9 cellular contexts compared by ENCODE assay signal in genomic region chr10:95133016-95133752, GRCh38.
A peak's percentile ranks its signal among the peaks of the same experiment; 100 is the strongest.
DNase-seq lines count a peak whose midpoint lies in the region; ATAC-seq and TF ChIP-seq lines count a peak whose summit lies in the region.
"Had no signal": no experiment of that assay in that cellular context is flagged by ENCODE, and none has a peak within 500 bp of the region (broad histone marks: within the 10 kb centered on the region; RNA-seq: fewer than 3 reads in every experiment).

No MANE protein-coding gene starts in this region.

- H3K9ac ChIP-seq in endodermal cell (ENCODE audit: extremely low read depth, low read length, poor library complexity, severe bottlenecking): no peak overlapping the region

- H3K9me3 ChIP-seq in CD4-positive, alpha-beta memory T cell (ENCODE audit: control insufficient read depth in 1 of 2, low read length in 2 of 2): no peaks in the 10 kb centered on the region
- H3K9me3 ChIP-seq in endodermal cell (ENCODE audit: control insufficient read depth, low read length): peaks cover 38% of the 10 kb centered on the region

- intact Hi-C loops in CD4-positive, alpha-beta memory T cell (cut with micrococcal nuclease): no loop called here

- H3K27me3 Mint-ChIP-seq in CD4-positive, alpha-beta memory T cell: no peaks in the 10 kb centered on the region
- no peaks in the 10 kb centered on the region for H3K27me3 Mint-ChIP-seq in endodermal cell (ENCODE audit: insufficient read depth)
- H3K27me3 Mint-ChIP-seq in naive B cell: no peaks in the 10 kb centered on the region
- H3K27me3 Mint-ChIP-seq in stimulated activated naive B cell treated with anti-CD40 and anti-IgM and Interleukin-4, amounts not matched to agents 10 μg/mL and 1 μg/mL and 100 μg/mL, for 72 hours: no peaks in the 10 kb centered on the region

- peak; percentile 91 for TF ChIP-seq CTCF in endodermal cell (conservative IDR thresholded peaks at IDR 0.05)

- CTCF ChIA-PET in CD4-positive, alpha-beta memory T cell (lab: Charles Lee; ENCODE audit: partially characterized antibody): interaction anchor here (0.9 to 1.9 kb wide), 3 partner anchors 110 to 233 kb away, joined by 3 to 8 read pairs (median 4); no protein-coding TSS in a partner anchor

- ATAC-seq in GM19324 (IDR thresholded peaks at IDR 0.05; ENCODE audit: low FRiP score, unreplicated experiment) (peak; percentile 72), HG03378 (IDR thresholded peaks at IDR 0.05; ENCODE audit: unreplicated experiment) (peak; percentile 73), naive B cell (ENCODE audit: low read depth in 2 of 2) (peak; percentile 58 to 79)
- peak; percentile 91 to 93 for ATAC-seq in stimulated activated naive B cell treated with anti-CD40 and anti-IgM and Interleukin-4, amounts not matched to agents 10 μg/mL and 1 μg/mL and 100 μg/mL, for 72 hours (replicated peaks)

- no peaks in the 10 kb centered on the region for H3K4me1 Mint-ChIP-seq in CD4-positive, alpha-beta memory T cell
- H3K4me1 Mint-ChIP-seq in endodermal cell (no peaks in the 10 kb centered on the region), naive B cell (no peaks in the 10 kb centered on the region)
- H3K4me1 Mint-ChIP-seq in stimulated activated naive B cell treated with anti-CD40 and anti-IgM and Interleukin-4, amounts not matched to agents 10 μg/mL and 1 μg/mL and 100 μg/mL, for 72 hours: peaks cover 0 to 4% of the 10 kb centered on the region in 2 donors

- no peaks in the 10 kb centered on the region for H3K4me1 ChIP-seq in CD4-positive, alpha-beta memory T cell (ENCODE audit: insufficient read depth, low read length)
- no peaks in the 10 kb centered on the region for H3K4me1 ChIP-seq in endodermal cell (ENCODE audit: control insufficient read depth, insufficient read depth, low read length)

- DNase-seq in CD4-positive, alpha-beta memory T cell: peak; percentile 25 to 43 (median 37)
- DNase-seq in NCI-H748 (lab: John Stamatoyannopoulos, UW; ENCODE audit: unreplicated experiment): peak; percentile 76
- peak; percentile 76 to 84 for DNase-seq in activated CD4-positive, alpha-beta T cell treated with anti-CD3 and anti-CD28 coated beads, Interleukin-2, amount 50 U/mL, for 48 hours
- DNase-seq in endodermal cell: peak; percentile 96
- peak; percentile 51 for DNase-seq in naive B cell
- DNase-seq in stimulated activated naive B cell treated with anti-CD40 and anti-IgM and Interleukin-4, amounts not matched to agents 10 μg/mL and 1 μg/mL and 100 μg/mL, for 72 hours: peak; percentile 63

- H3K9me3 Mint-ChIP-seq in CD4-positive, alpha-beta memory T cell: peaks cover 0 to 8% (median 2%) of the 10 kb centered on the region in 8 donors
- H3K9me3 Mint-ChIP-seq in endodermal cell (peaks cover 35% of the 10 kb centered on the region), naive B cell (peaks cover 0 to 22% (median 6%) of the 10 kb centered on the region in 7 donors)
- H3K9me3 Mint-ChIP-seq in stimulated activated naive B cell treated with anti-CD40 and anti-IgM and Interleukin-4, amounts not matched to agents 10 μg/mL and 1 μg/mL and 100 μg/mL, for 72 hours: peaks cover 1 to 9% of the 10 kb centered on the region in 2 donors
- H3K9me3 Mint-ChIP-seq: T-helper 1 cell treated with Interleukin-12 subunit alpha and Interleukin-12 subunit beta and Interleukin-4 antibody, amounts not matched to agents 30 μg/mL and 1 μg/mL, for 36 hours had no signal

- no peak overlapping the region for H3K4me3 Mint-ChIP-seq in CD4-positive, alpha-beta memory T cell
- H3K4me3 Mint-ChIP-seq in endodermal cell: no peak overlapping the region
- no peak overlapping the region for H3K4me3 Mint-ChIP-seq in naive B cell
- H3K4me3 Mint-ChIP-seq in stimulated activated naive B cell treated with anti-CD40 and anti-IgM and Interleukin-4, amounts not matched to agents 10 μg/mL and 1 μg/mL and 100 μg/mL, for 72 hours: no peak overlapping the region
- H3K4me3 Mint-ChIP-seq: T-helper 1 cell treated with Interleukin-12 subunit alpha and Interleukin-12 subunit beta and Interleukin-4 antibody, amounts not matched to agents 30 μg/mL and 1 μg/mL, for 36 hours had no signal

- WGBS in endodermal cell (ENCODE audit: insufficient coverage in 1 of 2, insufficient read length in 1 of 2), 2 experiments: 40 to 70% methylated on average over 2 to 4 of the region's 4 CpGs

- POLR2A ChIA-PET in CD4-positive, alpha-beta memory T cell (lab: Charles Lee; ENCODE audit: partially characterized antibody): no interaction called here

- no peaks in the 10 kb centered on the region for H3K36me3 Mint-ChIP-seq in CD4-positive, alpha-beta memory T cell
- peaks cover 65% of the 10 kb centered on the region for H3K36me3 Mint-ChIP-seq in endodermal cell (ENCODE audit: low read depth)
- peaks cover 15 to 18% of the 10 kb centered on the region in 2 donors for H3K36me3 Mint-ChIP-seq in naive B cell
- peaks cover 22 to 45% of the 10 kb centered on the region in 2 donors for H3K36me3 Mint-ChIP-seq in stimulated activated naive B cell treated with anti-CD40 and anti-IgM and Interleukin-4, amounts not matched to agents 10 μg/mL and 1 μg/mL and 100 μg/mL, for 72 hours

- no peak overlapping the region for H3K4me3 ChIP-seq in CD4-positive, alpha-beta memory T cell (ENCODE audit: low read length in 2 of 2)
- H3K4me3 ChIP-seq in endodermal cell (ENCODE audit: low read length): no peak overlapping the region

- H3K36me3 ChIP-seq in CD4-positive, alpha-beta memory T cell (ENCODE audit: insufficient read depth, low read length): no peaks in the 10 kb centered on the region
- peaks cover 17% of the 10 kb centered on the region for H3K36me3 ChIP-seq in endodermal cell (ENCODE audit: control insufficient read depth, insufficient read depth, low read length)

- H3K27me3 ChIP-seq in CD4-positive, alpha-beta memory T cell (ENCODE audit: insufficient read depth, low read length): no peaks in the 10 kb centered on the region
- H3K27me3 ChIP-seq in endodermal cell (ENCODE audit: control insufficient read depth, insufficient read depth, low read length, poor library complexity, severe bottlenecking): no peaks in the 10 kb centered on the region

- no peak overlapping the region for H3K27ac Mint-ChIP-seq in CD4-positive, alpha-beta memory T cell
- H3K27ac Mint-ChIP-seq in endodermal cell (no peak overlapping the region), naive B cell (no peak overlapping the region)
- H3K27ac Mint-ChIP-seq in stimulated activated naive B cell treated with anti-CD40 and anti-IgM and Interleukin-4, amounts not matched to agents 10 μg/mL and 1 μg/mL and 100 μg/mL, for 72 hours: no peak overlapping the region
- H3K27ac Mint-ChIP-seq: T-helper 1 cell treated with Interleukin-12 subunit alpha and Interleukin-12 subunit beta and Interleukin-4 antibody, amounts not matched to agents 30 μg/mL and 1 μg/mL, for 36 hours had no signal

- H3K27ac ChIP-seq in CD4-positive, alpha-beta memory T cell (ENCODE audit: low read depth, low read length): no peak overlapping the region
- H3K27ac ChIP-seq in endodermal cell (ENCODE audit: low read depth, low read length): no peak overlapping the region

Comparison
In these comparisons a context has a peak if more than half of its experiments do, and no peak if none do; other contexts are left out.
1. DNase-seq: peak in every context shown above with its lines; median percentile 96 in endodermal cell; 80 in activated CD4-positive, alpha-beta T cell treated with anti-CD3 and anti-CD28 coated beads, Interleukin-2, amount 50 U/mL, for 48 hours; 76 in NCI-H748; 63 in stimulated activated naive B cell treated with anti-CD40 and anti-IgM and Interleukin-4, amounts not matched to agents 10 μg/mL and 1 μg/mL and 100 μg/mL, for 72 hours; 51 in naive B cell; 37 in CD4-positive, alpha-beta memory T cell.